In genomic region chrX:119942173-119942819, GRCh38 we compare ENCODE assay signal across 8 cellular contexts. TPM values are rescaled to one million over a fixed set of nuclear protein-coding genes. Genes with fewer than 3 reads are reported as not detected.
DNase-seq lines count a peak whose midpoint lies in the region; ATAC-seq, FAIRE-seq and TF ChIP-seq lines count a peak whose summit lies in the region.

No MANE protein-coding gene starts in this region.

- FAIRE-seq in kidney (lab: Jason Lieb, UNC) = no peak

- H3K4me3 Mint-ChIP-seq in T-helper 1 cell treated with Interleukin-12 subunit alpha and Interleukin-12 subunit beta and Interleukin-4 antibody, amounts not matched to agents 30 μg/mL and 1 μg/mL, for 36 hours = peak overlapping the region; percentile 99
- H3K4me3 Mint-ChIP-seq in activated naive CD8-positive, alpha-beta T cell = peak overlapping the region; percentile 99

- no peak for TF ChIP-seq CTCF in kidney (IDR thresholded peaks at IDR 0.05; ENCODE audit: borderline replicate concordance, extremely low read depth, insufficient read depth)

- DNase-seq in T-helper 1 cell (no peak), kidney (no peak), NCI-H446 (lab: John Stamatoyannopoulos, UW) (no peak), UCSD-AML1 (lab: John Stamatoyannopoulos, UW; ENCODE audit: unreplicated experiment) (no peak)

- H3K27ac ChIP-seq in kidney (ENCODE audit: low read depth in 2 of 2, low read length in 2 of 2) = no peak overlapping the region
- peak overlapping the region; percentile 77 for H3K27ac ChIP-seq in subcutaneous abdominal adipose tissue (ENCODE audit: low read depth, low read length)

- peaks cover 6% of the 10 kb centered on the region for H3K36me3 Mint-ChIP-seq in T-helper 1 cell treated with Interleukin-12 subunit alpha and Interleukin-12 subunit beta and Interleukin-4 antibody, amounts not matched to agents 30 μg/mL and 1 μg/mL, for 36 hours (ENCODE audit: low read depth)
- no peaks in the 10 kb centered on the region for H3K36me3 Mint-ChIP-seq in activated naive CD8-positive, alpha-beta T cell

- H3K27ac Mint-ChIP-seq in T-helper 1 cell treated with Interleukin-12 subunit alpha and Interleukin-12 subunit beta and Interleukin-4 antibody, amounts not matched to agents 30 μg/mL and 1 μg/mL, for 36 hours = peak overlapping the region; percentile 99
- peak overlapping the region; percentile 94 for H3K27ac Mint-ChIP-seq in activated naive CD8-positive, alpha-beta T cell

- no peaks in the 10 kb centered on the region for H3K9me3 ChIP-seq in kidney (ENCODE audit: control insufficient read depth in 1 of 2, low read length in 2 of 2)
- H3K9me3 ChIP-seq in subcutaneous abdominal adipose tissue (ENCODE audit: control insufficient read depth in 5 of 5, low read length in 5 of 5) = peaks cover 0 to 7% (median 0%) of the 10 kb centered on the region in 5 donors

- no peaks in the 10 kb centered on the region for H3K27me3 Mint-ChIP-seq in T-helper 1 cell treated with Interleukin-12 subunit alpha and Interleukin-12 subunit beta and Interleukin-4 antibody, amounts not matched to agents 30 μg/mL and 1 μg/mL, for 36 hours (ENCODE audit: low read depth)
- no peaks in the 10 kb centered on the region for H3K27me3 Mint-ChIP-seq in activated naive CD8-positive, alpha-beta T cell

- no peaks in the 10 kb centered on the region for H3K27me3 ChIP-seq in subcutaneous abdominal adipose tissue (ENCODE audit: control insufficient read depth in 5 of 5, insufficient read depth in 4 of 5, low read length in 5 of 5)

- peaks cover 17% of the 10 kb centered on the region for H3K4me1 Mint-ChIP-seq in T-helper 1 cell treated with Interleukin-12 subunit alpha and Interleukin-12 subunit beta and Interleukin-4 antibody, amounts not matched to agents 30 μg/mL and 1 μg/mL, for 36 hours (ENCODE audit: low read depth)
- peaks cover 24% of the 10 kb centered on the region for H3K4me1 Mint-ChIP-seq in activated naive CD8-positive, alpha-beta T cell (ENCODE audit: low read depth)

- no peaks in the 10 kb centered on the region for H3K9me3 Mint-ChIP-seq in T-helper 1 cell treated with Interleukin-12 subunit alpha and Interleukin-12 subunit beta and Interleukin-4 antibody, amounts not matched to agents 30 μg/mL and 1 μg/mL, for 36 hours
- H3K9me3 Mint-ChIP-seq in activated naive CD8-positive, alpha-beta T cell (ENCODE audit: low read depth) = no peaks in the 10 kb centered on the region

- peaks cover 0 to 2% of the 10 kb centered on the region in 2 donors for H3K4me1 ChIP-seq in kidney (ENCODE audit: control insufficient read depth in 1 of 2, insufficient read depth in 1 of 2, low read depth in 1 of 2, low read length in 2 of 2)
- peaks cover 0 to 21% (median 17%) of the 10 kb centered on the region in 5 donors for H3K4me1 ChIP-seq in subcutaneous abdominal adipose tissue (ENCODE audit: control insufficient read depth in 5 of 5, insufficient read depth in 5 of 5, low read length in 5 of 5)

- H3K36me3 ChIP-seq in kidney (ENCODE audit: control insufficient read depth in 1 of 2, insufficient read depth in 2 of 2, low read length in 2 of 2) (no peaks in the 10 kb centered on the region), subcutaneous abdominal adipose tissue (ENCODE audit: control insufficient read depth in 5 of 5, insufficient read depth in 5 of 5, low read length in 5 of 5) (no peaks in the 10 kb centered on the region)

- peak overlapping the region; percentile 80 to 92 for H3K4me3 ChIP-seq in kidney (ENCODE audit: low read length in 2 of 2)
- peak overlapping the region; percentile 61 to 88 (median 71) for H3K4me3 ChIP-seq in subcutaneous abdominal adipose tissue (ENCODE audit: low read depth in 1 of 5, low read length in 5 of 5)

- H3K9ac ChIP-seq in kidney (ENCODE audit: low read length in 2 of 2) (peak overlapping the region; percentile 71 to 80), subcutaneous abdominal adipose tissue (ENCODE audit: low read length in 5 of 5) (peak overlapping the region; percentile 69 to 95 (median 79))

- no peak for ATAC-seq in GM19395 (IDR thresholded peaks at IDR 0.05; ENCODE audit: unreplicated experiment)

- intact Hi-C loops in kidney (cut with DNase I) = no loop called here

RNA-seq across cellular contexts. Expression of gene NKAP, which starts 1.3 kb away (rescaled TPM):
- total RNA-seq in kidney = 7.7 TPM
- 9.9 TPM for polyA plus RNA-seq in kidney (ENCODE audit: insufficient read depth, low read depth, low replicate concordance)

RNA-seq across cellular contexts. Expression of gene AKAP14, which starts 46.6 kb away (rescaled TPM):
- not detected for total RNA-seq in kidney
- not detected for polyA plus RNA-seq in kidney (ENCODE audit: insufficient read depth, low read depth, low replicate concordance)
